ENCODE assay signal across 19 cellular contexts in the genomic region with DNA sequence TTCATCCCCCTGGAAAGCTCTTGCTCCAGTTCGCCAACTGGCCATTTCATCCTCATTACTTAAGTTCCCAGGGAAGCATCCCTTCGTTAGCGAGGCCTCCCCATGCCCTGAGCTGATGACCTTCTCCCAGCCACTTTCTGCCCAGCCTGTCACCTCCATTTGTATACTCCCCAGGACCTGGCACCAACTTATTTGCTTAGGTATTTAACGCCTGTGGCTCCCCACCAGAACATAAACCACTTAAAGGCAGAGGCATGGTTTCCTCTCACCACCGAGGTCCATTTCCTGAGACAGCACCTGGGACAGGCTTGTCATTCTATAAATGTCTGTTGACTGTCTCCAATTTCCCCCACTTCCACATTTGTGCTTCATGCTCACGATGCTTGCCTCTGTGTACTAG.
A peak's percentile ranks its signal among the peaks of the same experiment; 100 is the strongest.
DNase-seq lines count a peak whose midpoint lies in the region; ATAC-seq and TF ChIP-seq lines count a peak whose summit lies in the region.
"Had no signal": no experiment of that assay in that cellular context is flagged by ENCODE, and none has a peak within 500 bp of the region (broad histone marks: within the 10 kb centered on the region; RNA-seq: fewer than 3 reads in every experiment).

No MANE protein-coding gene starts in this region.

- peak; percentile 28 for DNase-seq in activated CD8-positive, alpha-beta T cell treated with anti-CD3 and anti-CD28 coated beads, Interleukin-2, amount 10 ng/mL, durations not matched to agents 7 days and 5 days
- no peak for DNase-seq in activated CD8-positive, alpha-beta T cell treated with anti-CD3 and anti-CD28 coated beads for 36 hours
- DNase-seq in OCI-LY7 (ENCODE audit: low spot score) (peak; percentile 85), naive B cell (peak; percentile 47), NOMO-1 (lab: John Stamatoyannopoulos, UW; ENCODE audit: unreplicated experiment in 2 of 2) (no peak), NCI-H2081 treated with DMSO at 0.1 percent for 48 hours (lab: John Stamatoyannopoulos, UW) (no peak), SKM-1 treated with dmso at 0.1 percent for 144 hours (lab: John Stamatoyannopoulos, UW; ENCODE audit: unreplicated experiment) (no peak)
- DNase-seq: Calu3; effector memory CD8-positive, alpha-beta T cell; HCEC 1CT; mesenchymal stem cell; natural killer cell; NCI-H1436 treated with DMSO at 0.1 percent for 48 hours; NCI-H748 treated with DMSO at 0.1 percent for 48 hours had no signal

- no peaks in the 10 kb centered on the region for H3K79me2 ChIP-seq in OCI-LY7 (ENCODE audit: insufficient read depth, low read depth, low read length)
- H3K79me2 ChIP-seq: parathyroid adenoma had no signal

- no peaks in the 10 kb centered on the region for H3K9me3 Mint-ChIP-seq in activated CD8-positive, alpha-beta T cell treated with anti-CD3 and anti-CD28 coated beads, Interleukin-2, amount 10 ng/mL, durations not matched to agents 7 days and 5 days (ENCODE audit: insufficient read depth)
- H3K9me3 Mint-ChIP-seq in activated CD8-positive, alpha-beta T cell treated with anti-CD3 and anti-CD28 coated beads for 36 hours: no peaks in the 10 kb centered on the region
- peaks cover 0 to 3% (median 0%) of the 10 kb centered on the region in 7 donors for H3K9me3 Mint-ChIP-seq in naive B cell
- H3K9me3 Mint-ChIP-seq: activated naive CD4-positive, alpha-beta T cell treated with anti-CD3 and anti-CD28 coated beads, Interleukin-2, amount 50 U/mL, for 24 hours; effector memory CD8-positive, alpha-beta T cell had no signal

- H3K27ac Mint-ChIP-seq in activated CD8-positive, alpha-beta T cell treated with anti-CD3 and anti-CD28 coated beads, Interleukin-2, amount 10 ng/mL, durations not matched to agents 7 days and 5 days: no peak overlapping the region
- H3K27ac Mint-ChIP-seq in activated CD8-positive, alpha-beta T cell treated with anti-CD3 and anti-CD28 coated beads for 36 hours: no peak overlapping the region
- peak overlapping the region in 5 of 6 donors; percentile 72 to 97 (median 90) for H3K27ac Mint-ChIP-seq in naive B cell
- H3K27ac Mint-ChIP-seq: activated naive CD4-positive, alpha-beta T cell treated with anti-CD3 and anti-CD28 coated beads, Interleukin-2, amount 50 U/mL, for 24 hours; effector memory CD8-positive, alpha-beta T cell; natural killer cell; WTC11 had no signal

- peaks cover 20% of the 10 kb centered on the region for H3K27me3 Mint-ChIP-seq in activated CD8-positive, alpha-beta T cell treated with anti-CD3 and anti-CD28 coated beads, Interleukin-2, amount 10 ng/mL, durations not matched to agents 7 days and 5 days (ENCODE audit: low read depth)
- peaks cover 14% of the 10 kb centered on the region for H3K27me3 Mint-ChIP-seq in activated CD8-positive, alpha-beta T cell treated with anti-CD3 and anti-CD28 coated beads for 36 hours
- H3K27me3 Mint-ChIP-seq in naive B cell: no peaks in the 10 kb centered on the region

- H3K4me3 ChIP-seq in OCI-LY7 (ENCODE audit: low read depth, low read length, poor library complexity, severe bottlenecking): peak overlapping the region; percentile 9
- H3K4me3 ChIP-seq: SJSA1 had no signal

- no peak overlapping the region for H3K4me3 Mint-ChIP-seq in activated CD8-positive, alpha-beta T cell treated with anti-CD3 and anti-CD28 coated beads, Interleukin-2, amount 10 ng/mL, durations not matched to agents 7 days and 5 days
- no peak overlapping the region for H3K4me3 Mint-ChIP-seq in activated CD8-positive, alpha-beta T cell treated with anti-CD3 and anti-CD28 coated beads for 36 hours
- H3K4me3 Mint-ChIP-seq in naive B cell: peak overlapping the region in 7 of 8 donors; percentile 45 to 87 (median 72)
- H3K4me3 Mint-ChIP-seq: activated naive CD4-positive, alpha-beta T cell treated with anti-CD3 and anti-CD28 coated beads, Interleukin-2, amount 50 U/mL, for 24 hours; effector memory CD8-positive, alpha-beta T cell; natural killer cell; WTC11 had no signal

- no peaks in the 10 kb centered on the region for H3K36me3 Mint-ChIP-seq in activated CD8-positive, alpha-beta T cell treated with anti-CD3 and anti-CD28 coated beads, Interleukin-2, amount 10 ng/mL, durations not matched to agents 7 days and 5 days (ENCODE audit: low read depth)
- H3K36me3 Mint-ChIP-seq in activated CD8-positive, alpha-beta T cell treated with anti-CD3 and anti-CD28 coated beads for 36 hours (ENCODE audit: low read depth): no peaks in the 10 kb centered on the region
- no peaks in the 10 kb centered on the region for H3K36me3 Mint-ChIP-seq in naive B cell
- H3K36me3 Mint-ChIP-seq: activated naive CD4-positive, alpha-beta T cell treated with anti-CD3 and anti-CD28 coated beads, Interleukin-2, amount 50 U/mL, for 24 hours; natural killer cell; WTC11 had no signal

- intact Hi-C loops in activated CD8-positive, alpha-beta T cell treated with anti-CD3 and anti-CD28 coated beads for 36 hours (cut with micrococcal nuclease): no loop called here
- intact Hi-C loops in OCI-LY7 (cut with micrococcal nuclease; ENCODE audit: unreplicated experiment): loop anchor here (2.0 to 10.0 kb wide), 2 partner anchors 189 to 487 kb away; a partner anchor contains a TSS

- peak overlapping the region; percentile 90 for H2AFZ ChIP-seq in OCI-LY7 (ENCODE audit: low read length)
- H2AFZ ChIP-seq: parathyroid adenoma had no signal

- H4K20me1 ChIP-seq in OCI-LY7 (ENCODE audit: insufficient read depth, low read length): no peaks in the 10 kb centered on the region

- H3K36me3 ChIP-seq in OCI-LY7 (ENCODE audit: insufficient read depth, low read length): no peaks in the 10 kb centered on the region
- H3K36me3 ChIP-seq: SJSA1 had no signal

- H3K9me3 ChIP-seq in OCI-LY7 (ENCODE audit: low read length): no peaks in the 10 kb centered on the region; the same call in 1 of the 2 replicates
- H3K9me3 ChIP-seq: SJSA1 had no signal

- no TSS peak for BruUV-seq in OCI-LY7 (replicated peaks; lab: Mats Ljungman, UMichigan)

- no peak for TF ChIP-seq CTCF in activated CD8-positive, alpha-beta T cell treated with anti-CD3 and anti-CD28 coated beads for 36 hours (IDR thresholded peaks at IDR 0.05)
- TF ChIP-seq CTCF in OCI-LY7 (conservative IDR thresholded peaks at IDR 0.05; ENCODE audit: low read length): no peak

- H3K4me2 ChIP-seq in OCI-LY7 (ENCODE audit: low read length): peak overlapping the region; percentile 55

- CTCF ChIA-PET in activated CD8-positive, alpha-beta T cell treated with anti-CD3 and anti-CD28 coated beads, Interleukin-2, amount 10 ng/mL, durations not matched to agents 7 days and 5 days (lab: Charles Lee): no interaction called here
- CTCF ChIA-PET in activated CD8-positive, alpha-beta T cell treated with anti-CD3 and anti-CD28 coated beads for 36 hours (lab: Charles Lee): no interaction called here
- CTCF ChIA-PET in OCI-LY7 (lab: Charles Lee; ENCODE audit: unreplicated experiment): no interaction called here

- no peaks in the 10 kb centered on the region for H3K9me2 ChIP-seq in OCI-LY7 (ENCODE audit: insufficient read depth, low read length)

- H3K27ac ChIP-seq in OCI-LY7 (ENCODE audit: low read depth, low read length, poor library complexity, severe bottlenecking): peak overlapping the region; percentile 68
- H3K27ac ChIP-seq: parathyroid adenoma, SJSA1 had no signal

- ATAC-seq in activated CD8-positive, alpha-beta T cell treated with anti-CD3 and anti-CD28 coated beads, Interleukin-2, amount 10 ng/mL, durations not matched to agents 7 days and 5 days: no peak
- ATAC-seq in activated CD8-positive, alpha-beta T cell treated with anti-CD3 and anti-CD28 coated beads for 36 hours: no peak
- peak; percentile 47 for ATAC-seq in GM21723 (IDR thresholded peaks at IDR 0.05; ENCODE audit: unreplicated experiment)
- peak; percentile 81 to 82 for ATAC-seq in naive B cell (ENCODE audit: low read depth in 2 of 2)
- ATAC-seq: effector memory CD8-positive, alpha-beta T cell; natural killer cell had no signal

- peaks cover 9% of the 10 kb centered on the region for H3K4me1 Mint-ChIP-seq in activated CD8-positive, alpha-beta T cell treated with anti-CD3 and anti-CD28 coated beads, Interleukin-2, amount 10 ng/mL, durations not matched to agents 7 days and 5 days (ENCODE audit: low read depth)
- no peaks in the 10 kb centered on the region for H3K4me1 Mint-ChIP-seq in activated CD8-positive, alpha-beta T cell treated with anti-CD3 and anti-CD28 coated beads for 36 hours (ENCODE audit: low read depth)
- H3K4me1 Mint-ChIP-seq in naive B cell: peaks cover 42 to 61% (median 50%) of the 10 kb centered on the region in 3 donors
- H3K4me1 Mint-ChIP-seq: activated naive CD4-positive, alpha-beta T cell treated with anti-CD3 and anti-CD28 coated beads, Interleukin-2, amount 50 U/mL, for 24 hours; natural killer cell; WTC11 had no signal

- H3K4me1 ChIP-seq in OCI-LY7 (ENCODE audit: insufficient read depth, low read length, poor library complexity, severe bottlenecking): peaks cover 63% of the 10 kb centered on the region
- H3K4me1 ChIP-seq: parathyroid adenoma, SJSA1 had no signal

- POLR2A ChIA-PET in activated CD8-positive, alpha-beta T cell treated with anti-CD3 and anti-CD28 coated beads, Interleukin-2, amount 10 ng/mL, durations not matched to agents 7 days and 5 days (lab: Charles Lee): no interaction called here
- POLR2A ChIA-PET in activated CD8-positive, alpha-beta T cell treated with anti-CD3 and anti-CD28 coated beads for 36 hours (lab: Charles Lee): no interaction called here
- POLR2A ChIA-PET in OCI-LY7 (lab: Charles Lee): interaction anchor here (1.4 kb wide), 1 partner anchor 16 kb away, joined by 3 read pairs; no protein-coding TSS in a partner anchor

Comparison
In these comparisons a context has a peak if more than half of its experiments do, and no peak if none do; other contexts are left out.
1. DNase-seq: peak in activated CD8-positive, alpha-beta T cell treated with anti-CD3 and anti-CD28 coated beads, Interleukin-2, amount 10 ng/mL, durations not matched to agents 7 days and 5 days (single experiment), OCI-LY7 (single experiment) and naive B cell (single experiment); none in activated CD8-positive, alpha-beta T cell treated with anti-CD3 and anti-CD28 coated beads for 36 hours (single experiment), NOMO-1 (0 of 2), NCI-H2081 treated with DMSO at 0.1 percent for 48 hours (single experiment) and SKM-1 treated with dmso at 0.1 percent for 144 hours (single experiment).
2. ATAC-seq: peak in GM21723 (single experiment) and naive B cell (2 of 2); none in activated CD8-positive, alpha-beta T cell treated with anti-CD3 and anti-CD28 coated beads, Interleukin-2, amount 10 ng/mL, durations not matched to agents 7 days and 5 days (single experiment) and activated CD8-positive, alpha-beta T cell treated with anti-CD3 and anti-CD28 coated beads for 36 hours (single experiment).
3. H3K27ac Mint-ChIP-seq: peak in naive B cell (5 of 6); none in activated CD8-positive, alpha-beta T cell treated with anti-CD3 and anti-CD28 coated beads, Interleukin-2, amount 10 ng/mL, durations not matched to agents 7 days and 5 days (single experiment) and activated CD8-positive, alpha-beta T cell treated with anti-CD3 and anti-CD28 coated beads for 36 hours (single experiment).
4. H3K4me3 Mint-ChIP-seq: peak in naive B cell (7 of 8); none in activated CD8-positive, alpha-beta T cell treated with anti-CD3 and anti-CD28 coated beads, Interleukin-2, amount 10 ng/mL, durations not matched to agents 7 days and 5 days (single experiment) and activated CD8-positive, alpha-beta T cell treated with anti-CD3 and anti-CD28 coated beads for 36 hours (single experiment).